In genomic region chr4:152480901-152481300, GRCh38 we compare ENCODE assay signal across 2 cellular contexts.
TF ChIP-seq lines count a peak whose summit lies in the region.

No MANE protein-coding gene starts in this region.

TF ChIP-seq in H1, 55 proteins besides CTCF, POLR2A, EP300 and RAD21 (continued from another document):
- TF ChIP-seq MAFK (IDR thresholded peaks at IDR 0.05; ENCODE audit: low read depth, low read length), result peak; percentile 34; the same call in 1 of the 2 replicates

TF ChIP-seq in liver, 16 proteins besides CTCF, POLR2A, EP300 and RAD21 (continued from another document):
- TF ChIP-seq YY1 (IDR thresholded peaks at IDR 0.05), result peak; percentile 31
